Comparison of ENCODE assay signal across 13 cellular contexts in the genomic region with DNA sequence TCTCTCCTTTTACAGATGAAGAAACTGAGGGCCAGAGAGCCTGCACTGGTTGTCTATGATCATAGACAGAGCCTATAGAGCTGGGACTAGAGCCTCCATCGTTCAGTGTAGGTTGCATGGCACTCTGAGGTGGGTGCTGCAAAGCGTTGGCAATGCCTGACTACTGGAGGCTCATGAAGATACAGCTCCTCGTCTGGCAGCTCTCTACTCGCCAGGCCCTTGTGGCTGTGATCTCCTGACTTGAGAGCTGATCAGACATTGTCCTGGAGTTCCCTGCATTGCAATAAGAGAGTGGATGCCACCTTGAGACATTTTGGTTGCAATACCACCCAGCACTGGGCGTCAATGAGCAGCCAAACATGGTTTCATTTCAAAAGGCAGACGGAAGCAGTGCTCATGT.
DNase-seq lines count a peak whose midpoint lies in the region; ATAC-seq lines count a peak whose summit lies in the region.
"Had no signal": no experiment of that assay in that cellular context is flagged by ENCODE, and none has a peak within 500 bp of the region (broad histone marks: within the 10 kb centered on the region; RNA-seq: fewer than 3 reads in every experiment).

No MANE protein-coding gene starts in this region.

- no CpG with 5 or more reads among the region's 6 CpGs for WGBS in trophoblast cell (ENCODE audit: extremely low coverage, insufficient coverage, insufficient read length)

- no peak overlapping the region for H2AK5ac ChIP-seq in trophoblast cell (ENCODE audit: low read length)

- H3K4me1 ChIP-seq in trophoblast cell (ENCODE audit: control insufficient read depth in 1 of 2, insufficient read depth in 2 of 2, low read length in 2 of 2) = no peaks in the 10 kb centered on the region

- H4K12ac ChIP-seq in trophoblast cell (ENCODE audit: low read depth, low read length) = no peak overlapping the region

- no peak overlapping the region for H3K23ac ChIP-seq in trophoblast cell (ENCODE audit: low read length)

- no peak overlapping the region for H2BK5ac ChIP-seq in trophoblast cell (ENCODE audit: low read depth, low read length, poor library complexity)

- no peaks in the 10 kb centered on the region for H3K79me1 ChIP-seq in trophoblast cell (ENCODE audit: low read length)

- no peak overlapping the region for H3K4me3 ChIP-seq in trophoblast cell (ENCODE audit: low read depth, low read length)
- H3K4me3 ChIP-seq: BLaER1 treated with 17β-estradiol and CSF1 and Interleukin-3, amounts not matched to agents 10 nM and 100 nM had no signal

- H3K27ac ChIP-seq in cingulate gyrus (ENCODE audit: low read depth, low read length) (peak overlapping the region; percentile 49), trophoblast cell (ENCODE audit: low read depth, low read length) (no peak overlapping the region)
- H3K27ac ChIP-seq: BLaER1 treated with 17β-estradiol and CSF1 and Interleukin-3, amounts not matched to agents 10 nM and 100 nM had no signal

- no peak overlapping the region for H3K4me2 ChIP-seq in trophoblast cell (ENCODE audit: low read length)
- H3K4me2 ChIP-seq: BLaER1 treated with 17β-estradiol and CSF1 and Interleukin-3, amounts not matched to agents 10 nM and 100 nM had no signal

- H3K9ac ChIP-seq in trophoblast cell (ENCODE audit: low read length) = peak overlapping the region; percentile 19
- H3K9ac ChIP-seq: BLaER1 treated with 17β-estradiol and CSF1 and Interleukin-3, amounts not matched to agents 10 nM and 100 nM had no signal

- no peaks in the 10 kb centered on the region for H3K9me3 ChIP-seq in trophoblast cell (ENCODE audit: insufficient read depth, low read depth, low read length)

- no peak overlapping the region for H3K18ac ChIP-seq in trophoblast cell (ENCODE audit: low read length)

- in situ Hi-C loops in G401 (cut with HindIII; ENCODE audit: low sequenced_read_pairs) = no loop called here

- H4K8ac ChIP-seq in trophoblast cell (ENCODE audit: low read depth, low read length) = no peak overlapping the region

- no peaks in the 10 kb centered on the region for H3K27me3 ChIP-seq in trophoblast cell (ENCODE audit: insufficient read depth, low read length)
- H3K27me3 ChIP-seq: BLaER1 treated with 17β-estradiol and CSF1 and Interleukin-3, amounts not matched to agents 10 nM and 100 nM had no signal

- H2BK12ac ChIP-seq in trophoblast cell (ENCODE audit: low read length) = no peak overlapping the region

- H3K79me2 ChIP-seq in trophoblast cell (ENCODE audit: control insufficient read depth, insufficient read depth, low read length, poor library complexity) = no peaks in the 10 kb centered on the region

- no peak overlapping the region for H3K14ac ChIP-seq in trophoblast cell (ENCODE audit: low read length)

- no peak overlapping the region for H2AFZ ChIP-seq in trophoblast cell (ENCODE audit: insufficient read depth, low read length, poor library complexity)

- H3K4ac ChIP-seq in trophoblast cell (ENCODE audit: low read depth, low read length) = no peak overlapping the region

- ATAC-seq in GM18511 (IDR thresholded peaks at IDR 0.05; ENCODE audit: unreplicated experiment) = no peak

- no peak overlapping the region for H4K91ac ChIP-seq in trophoblast cell (ENCODE audit: low read depth, low read length)

- H2BK120ac ChIP-seq in trophoblast cell (ENCODE audit: insufficient read depth, low read length, poor library complexity) = no peak overlapping the region

- DNase-seq in G401 (ENCODE audit: low spot score) = peak; percentile 13
- peak; percentile 19 for DNase-seq in RPMI7951 (ENCODE audit: low read depth)
- DNase-seq in trophoblast cell = no peak
- no peak for DNase-seq in NOMO-1 (lab: John Stamatoyannopoulos, UW; ENCODE audit: unreplicated experiment in 2 of 2)
- DNase-seq in iPS-NIHi11 (ENCODE audit: low spot score) = no peak
- DNase-seq: ACHN; CD4-positive, CD25-positive, alpha-beta regulatory T cell; DMS53; GOT3; H9 had no signal

- H3K36me3 ChIP-seq in trophoblast cell (ENCODE audit: control insufficient read depth in 1 of 2, insufficient read depth in 2 of 2, low read length in 2 of 2) = no peaks in the 10 kb centered on the region
- H3K36me3 ChIP-seq: BLaER1 treated with 17β-estradiol and CSF1 and Interleukin-3, amounts not matched to agents 10 nM and 100 nM had no signal

Comparison
In these comparisons a context has a peak if more than half of its experiments do, and no peak if none do; other contexts are left out.
1. DNase-seq: peak in G401 (single experiment) and RPMI7951 (single experiment); none in trophoblast cell (0 of 2), NOMO-1 (0 of 2) and iPS-NIHi11 (single experiment).